ENCODE assay signal across 8 cellular contexts in the genomic region with DNA sequence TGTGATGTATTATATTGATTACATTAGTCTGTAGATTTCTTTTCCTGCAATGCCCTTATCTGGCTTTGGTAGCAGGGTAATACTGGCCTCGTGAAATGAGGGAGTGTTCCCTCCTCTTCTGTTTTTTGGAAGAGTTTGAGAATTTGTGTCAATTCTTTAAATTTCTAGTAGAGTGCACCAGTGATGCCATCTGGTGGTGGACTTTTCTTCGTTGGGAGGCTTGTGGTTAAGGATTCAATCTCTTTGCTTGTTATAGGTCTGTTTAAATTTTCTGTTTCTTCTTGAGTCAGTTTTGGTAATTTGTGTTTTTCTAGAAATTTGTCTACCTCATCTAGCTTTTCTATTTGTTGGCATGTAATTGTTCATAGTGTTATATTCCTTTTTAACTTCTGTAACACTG. TPM values are rescaled to one million over a fixed set of nuclear protein-coding genes. Genes with fewer than 3 reads are reported as not detected.
DNase-seq lines count a peak whose midpoint lies in the region; ATAC-seq and TF ChIP-seq lines count a peak whose summit lies in the region.

No MANE protein-coding gene starts in this region.

- intact Hi-C loops in PC-3 (cut with micrococcal nuclease): loop anchor here (2.0 to 5.0 kb wide), 3 partner anchors 63 to 109 kb away; a partner anchor contains a TSS

- H3K4me1 Mint-ChIP-seq in neural progenitor cell: peaks cover 9% of the 10 kb centered on the region

- peaks cover 21% of the 10 kb centered on the region for H3K36me3 Mint-ChIP-seq in neural progenitor cell

- H3K4me2 ChIP-seq in PC-3 (ENCODE audit: low read length) (no peak overlapping the region), neural progenitor cell (no peak overlapping the region)

- H3K4me1 ChIP-seq in PC-3 (ENCODE audit: insufficient read depth, low read length): no peaks in the 10 kb centered on the region
- H3K4me1 ChIP-seq in neural progenitor cell: no peaks in the 10 kb centered on the region

- H4K20me1 ChIP-seq in PC-3 (ENCODE audit: low read length) (no peaks in the 10 kb centered on the region), neural progenitor cell (ENCODE audit: low read depth) (no peaks in the 10 kb centered on the region)

- H2AFZ ChIP-seq in PC-3 (ENCODE audit: low read length): no peak overlapping the region
- H2AFZ ChIP-seq in neural progenitor cell (replicated peaks): no peak overlapping the region

- TF ChIP-seq CTCF in AG09319 (IDR thresholded peaks at IDR 0.05; ENCODE audit: low read depth, low read length) (peak; percentile 45), GM12872 (IDR thresholded peaks at IDR 0.05; ENCODE audit: insufficient read depth, low read depth, low read length) (peak; percentile 54), PC-3 (conservative IDR thresholded peaks at IDR 0.05; ENCODE audit: low read depth, low read length) (peak; percentile 80), choroid plexus epithelial cell (conservative IDR thresholded peaks at IDR 0.05; ENCODE audit: low read depth, low read length) (peak; percentile 69), neural progenitor cell (IDR thresholded peaks at IDR 0.05) (peak; percentile 73)

- H3K4me3 Mint-ChIP-seq in neural progenitor cell: no peak overlapping the region

- H3K27me3 Mint-ChIP-seq in neural progenitor cell (ENCODE audit: insufficient read depth, low read depth): peaks cover 3% of the 10 kb centered on the region

- no peaks in the 10 kb centered on the region for H3K27me3 ChIP-seq in PC-3 (ENCODE audit: low read length)
- no peaks in the 10 kb centered on the region for H3K27me3 ChIP-seq in neural progenitor cell

- H3K36me3 ChIP-seq in PC-3 (ENCODE audit: low read depth, low read length) (no peaks in the 10 kb centered on the region), neural progenitor cell (no peaks in the 10 kb centered on the region)

- H3K27ac ChIP-seq in PC-3 (ENCODE audit: low read length) (no peak overlapping the region), neural progenitor cell (no peak overlapping the region)

- H3K9ac ChIP-seq in PC-3 (ENCODE audit: low read length) (no peak overlapping the region), neural progenitor cell (no peak overlapping the region)

- H3K79me2 ChIP-seq in PC-3 (ENCODE audit: low read length) (no peaks in the 10 kb centered on the region), neural progenitor cell (ENCODE audit: low read depth) (no peaks in the 10 kb centered on the region)

- BruUV-seq in PC-3 (replicated peaks; lab: Mats Ljungman, UMichigan): no TSS peak

- ATAC-seq in PC-3: 0 out of 2 replicates have a peak, but pooled peaks have one; percentile 31
- no peak for ATAC-seq in HG02852 (IDR thresholded peaks at IDR 0.05; ENCODE audit: unreplicated experiment)
- ATAC-seq in HG02763 (IDR thresholded peaks at IDR 0.05; ENCODE audit: unreplicated experiment): no peak

- H3K4me3 ChIP-seq in PC-3 (ENCODE audit: low read length) (no peak overlapping the region), choroid plexus epithelial cell (ENCODE audit: low read depth, low read length) (no peak overlapping the region), neural progenitor cell (no peak overlapping the region)

- CTCF ChIA-PET in PC-3 (lab: Charles Lee): no interaction called here

- no peaks in the 10 kb centered on the region for H3K9me3 ChIP-seq in PC-3 (ENCODE audit: low read length)
- H3K9me3 ChIP-seq in neural progenitor cell (ENCODE audit: low read depth): peaks cover 4% of the 10 kb centered on the region

- no peak for DNase-seq in AG09319 (ENCODE audit: extremely low read depth, low read depth)
- peak; percentile 62 for DNase-seq in PC-3
- peak; percentile 66 for DNase-seq in choroid plexus epithelial cell (ENCODE audit: low read depth)
- DNase-seq in neural progenitor cell (ENCODE audit: low spot score): peak; percentile 62
- no peak for DNase-seq in GDM1 (lab: John Stamatoyannopoulos, UW)

- POLR2A ChIA-PET in PC-3 (lab: Charles Lee; ENCODE audit: unreplicated experiment): no interaction called here

- no peaks in the 10 kb centered on the region for H3K9me2 ChIP-seq in PC-3 (replicated peaks; ENCODE audit: low read length)

- H3K27ac Mint-ChIP-seq in neural progenitor cell: no peak overlapping the region

- H3F3A ChIP-seq in PC-3 (ENCODE audit: low read length, unreplicated experiment) (no peaks in the 10 kb centered on the region), neural progenitor cell (ENCODE audit: low read depth) (peaks cover 17% of the 10 kb centered on the region)

- H3K9me3 Mint-ChIP-seq in neural progenitor cell: peaks cover 3% of the 10 kb centered on the region

RNA-seq across cellular contexts. Expression of a gene that starts 18.9 kb away (rescaled TPM):
- total RNA-seq in PC-3 (2014; rRNA removed) (3.7 and 6.8 TPM in 2 replicates), neural progenitor cell (ENCODE audit: low replicate concordance) (0.65 and 3.6 TPM in 2 replicates)

RNA-seq across cellular contexts. Expression of a gene that starts 46.5 kb away (rescaled TPM):
- not detected in 2 replicates for total RNA-seq in PC-3 (2014; rRNA removed)
- not detected in 2 replicates for total RNA-seq in neural progenitor cell (ENCODE audit: low replicate concordance)

Comparison
In these comparisons a context has a peak if more than half of its experiments do, and no peak if none do; other contexts are left out.
1. DNase-seq: peak in PC-3 (single experiment), choroid plexus epithelial cell (single experiment) and neural progenitor cell (single experiment); none in AG09319 (single experiment) and GDM1 (single experiment).
2. Peak in every context shown above with its lines, with median percentiles within 50 percentile points of each other: CTCF ChIP-seq.